ENCODE assay signal across 8 cellular contexts in genomic region chr4:184328022-184328736, GRCh38.
DNase-seq lines count a peak whose midpoint lies in the region; ATAC-seq and TF ChIP-seq lines count a peak whose summit lies in the region.

No MANE protein-coding gene starts in this region.

- no peak for TF ChIP-seq CTCF in stomach (IDR thresholded peaks at IDR 0.05)
- no peak for TF ChIP-seq CTCF in left lung (IDR thresholded peaks at IDR 0.05)

- intact Hi-C loops in stomach (cut with DNase I; ENCODE audit: low total_unique reads): no loop called here
- intact Hi-C loops in left lung (cut with DNase I): no loop called here

- DNase-seq in activated CD4-positive, alpha-beta T cell treated with anti-CD3 and anti-CD28 coated beads for 48 hours: peak; percentile 64
- no peak for DNase-seq in activated CD4-positive, alpha-beta T cell treated with anti-CD3 and anti-CD28 coated beads, Interleukin-2, amount 50 U/mL, for 4 hours
- peak; percentile 40 to 45 for DNase-seq in activated CD4-positive, alpha-beta T cell treated with anti-CD3 and anti-CD28 coated beads, Interleukin-2, amount 50 U/mL, for 48 hours
- DNase-seq in stomach (no peak), left lung (no peak), NCI-H187 treated with DMSO at 0.1 percent for 48 hours (lab: John Stamatoyannopoulos, UW) (no peak), Ammon's horn (ENCODE audit: low spot score) (no peak)

- H3K27me3 ChIP-seq in stomach (no peaks in the 10 kb centered on the region), left lung (no peaks in the 10 kb centered on the region)

- H3K9me3 ChIP-seq in stomach (no peaks in the 10 kb centered on the region), left lung (no peaks in the 10 kb centered on the region)

- no peak for TF ChIP-seq EP300 in stomach (IDR thresholded peaks at IDR 0.05)

- ATAC-seq in HG02973 (IDR thresholded peaks at IDR 0.05; ENCODE audit: unreplicated experiment) (peak; percentile 70), left lung (no peak)

- H3K36me3 ChIP-seq in stomach (no peaks in the 10 kb centered on the region), left lung (no peaks in the 10 kb centered on the region)

- H3K4me1 ChIP-seq in stomach: peaks cover 40 to 69% (median 44%) of the 10 kb centered on the region in 4 donors
- H3K4me1 ChIP-seq in left lung: peaks cover 0 to 54% of the 10 kb centered on the region in 2 donors

- WGBS in stomach, 5 donors: 67 to 81% (median 71%) methylated on average over 7 of the region's 7 CpGs

- H3K27ac ChIP-seq in stomach (peak overlapping the region in 3 of 5 donors; percentile 87 to 92 (median 87)), left lung (peak overlapping the region in 1 of 2 donors; percentile 84)

- no peak overlapping the region for H3K4me3 ChIP-seq in stomach
- H3K4me3 ChIP-seq in left lung: no peak overlapping the region

- TF ChIP-seq POLR2A in stomach (IDR thresholded peaks at IDR 0.05): no peak

Comparison
In these comparisons a context has a peak if more than half of its experiments do, and no peak if none do; other contexts are left out.
1. DNase-seq: peak in activated CD4-positive, alpha-beta T cell treated with anti-CD3 and anti-CD28 coated beads for 48 hours (single experiment) and activated CD4-positive, alpha-beta T cell treated with anti-CD3 and anti-CD28 coated beads, Interleukin-2, amount 50 U/mL, for 48 hours (2 of 2); none in activated CD4-positive, alpha-beta T cell treated with anti-CD3 and anti-CD28 coated beads, Interleukin-2, amount 50 U/mL, for 4 hours (0 of 2), stomach (single experiment), left lung (0 of 2), NCI-H187 treated with DMSO at 0.1 percent for 48 hours (single experiment) and Ammon's horn (single experiment).